In the genomic region with DNA sequence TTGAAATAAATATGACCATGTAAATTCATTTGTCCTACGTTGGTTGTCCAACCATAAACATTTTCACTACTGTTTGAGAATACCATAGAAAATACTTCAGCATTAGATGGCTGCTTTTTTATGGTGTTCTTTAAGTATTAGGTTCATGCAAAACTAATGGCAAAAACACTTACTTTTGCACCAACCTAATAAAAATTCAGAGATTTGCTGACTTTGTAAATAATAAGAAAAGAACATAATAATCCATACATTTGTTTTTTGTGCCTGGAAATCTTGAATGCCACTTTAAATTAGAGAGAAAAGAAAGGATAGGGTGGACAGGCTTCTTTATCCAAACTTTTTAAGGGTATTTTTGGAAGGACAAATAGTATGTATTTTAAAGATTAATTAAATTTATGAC, we compare ENCODE assay signal across 3 cellular contexts.
TF ChIP-seq lines count a peak whose summit lies in the region.

No MANE protein-coding gene starts in this region.

TF ChIP-seq in HepG2, 621 proteins besides CTCF, POLR2A, EP300 and RAD21:
- no peak for TF ChIP-seq TBP (CRISPR knock-in tag; IDR thresholded peaks at IDR 0.05)
- TF ChIP-seq MAFF (IDR thresholded peaks at IDR 0.05; ENCODE audit: low read depth, low read length), result peak; percentile 66
- TF ChIP-seq MAFK (conservative IDR thresholded peaks at IDR 0.05 in 1 of 2, IDR thresholded peaks at IDR 0.05 in 1 of 2; ENCODE audit: low read length in 2 of 2), result peak in 1 of 2 experiments; percentile 76; a peak in 2 of 4 replicates

TF ChIP-seq in IMR-90, 13 proteins besides CTCF, POLR2A, EP300 and RAD21:
- TF ChIP-seq NFE2L2 (IDR thresholded peaks at IDR 0.05; ENCODE audit: low read depth, low read length) (no peak), MAFK (IDR thresholded peaks at IDR 0.05; ENCODE audit: low read depth, low read length) (peak; percentile 52), MXI1 (IDR thresholded peaks at IDR 0.05; ENCODE audit: borderline replicate concordance, low read depth, low read length) (no peak)

TF ChIP-seq in K562, 482 proteins besides CTCF, POLR2A, EP300 and RAD21:
- TF ChIP-seq RHOXF2B (CRISPR knock-in tag; conservative IDR thresholded peaks at IDR 0.05) (no peak), NBN (IDR thresholded peaks at IDR 0.05; ENCODE audit: low read depth) (no peak), ZC3H4 (CRISPR knock-in tag; IDR thresholded peaks at IDR 0.05; ENCODE audit: borderline replicate concordance) (no peak), ZNF124 (CRISPR knock-in tag; IDR thresholded peaks at IDR 0.05) (no peak), ZNF316 (IDR thresholded peaks at IDR 0.05) (0 out of 2 replicates have a peak, but pooled peaks have one; percentile 34)
